Comparison of ENCODE assay signal across 8 cellular contexts in the genomic region with DNA sequence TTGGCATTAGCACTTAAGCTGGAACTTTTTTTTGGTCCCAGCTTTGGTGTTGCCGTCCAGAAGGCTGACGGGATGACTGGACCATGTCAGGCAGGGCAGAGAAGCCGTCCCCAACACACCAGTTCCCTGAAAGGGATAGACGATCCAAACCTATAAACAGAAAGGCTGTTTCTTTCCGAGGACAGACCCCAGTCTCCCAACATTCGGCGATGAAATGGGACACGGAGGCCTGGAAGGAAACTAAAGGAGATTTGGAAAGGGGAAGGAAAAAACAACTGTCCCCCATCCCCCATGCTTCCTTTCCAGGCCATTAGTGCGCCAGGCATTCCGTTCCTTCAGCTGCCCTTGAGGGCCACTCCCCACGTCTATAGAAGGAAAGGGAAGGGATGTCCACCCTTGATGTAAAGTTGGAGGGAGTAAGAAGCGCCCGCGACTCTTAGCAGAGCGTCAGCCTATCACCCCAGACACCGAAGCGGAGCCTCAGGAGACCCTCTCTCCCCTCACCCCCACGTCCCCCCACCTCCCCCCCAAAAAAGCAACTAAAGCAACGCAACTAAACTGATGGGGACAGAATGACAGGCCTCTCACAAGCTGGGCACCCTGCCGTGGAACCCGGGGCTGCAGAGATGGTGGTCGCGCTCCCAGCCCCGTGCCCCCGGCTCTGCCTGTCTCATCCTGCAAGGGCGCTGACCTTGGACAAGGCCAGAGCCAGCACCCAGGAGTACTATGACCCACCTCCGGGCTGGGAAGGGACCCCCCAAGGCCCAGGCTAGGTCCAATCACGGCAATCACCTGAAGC. TPM values are rescaled to one million over a fixed set of nuclear protein-coding genes. Genes with fewer than 3 reads are reported as not detected.
DNase-seq lines count a peak whose midpoint lies in the region; ATAC-seq and TF ChIP-seq lines count a peak whose summit lies in the region.

No MANE protein-coding gene starts in this region.

- H3K4me3 Mint-ChIP-seq in mesothelial cell of epicardium: peak overlapping the region; percentile 92

- POLR2A ChIA-PET in OCI-LY7 (lab: Charles Lee): interaction anchor here (0.6 to 1.3 kb wide), 3 partner anchors 19 to 252 kb away, joined by 3 read pairs; no protein-coding TSS in a partner anchor

- no peaks in the 10 kb centered on the region for H3K27me3 Mint-ChIP-seq in mesothelial cell of epicardium (ENCODE audit: low read depth)

- H3K9me2 ChIP-seq in OCI-LY7 (ENCODE audit: insufficient read depth, low read length): no peaks in the 10 kb centered on the region

- H3K27ac ChIP-seq in OCI-LY7 (ENCODE audit: low read depth, low read length, poor library complexity, severe bottlenecking): peak overlapping the region; percentile 62

- peaks cover 33% of the 10 kb centered on the region for H3K79me2 ChIP-seq in OCI-LY7 (ENCODE audit: insufficient read depth, low read depth, low read length)

- H3K36me3 Mint-ChIP-seq in mesothelial cell of epicardium: peaks cover 4% of the 10 kb centered on the region

- no peaks in the 10 kb centered on the region for H3K9me3 Mint-ChIP-seq in mesothelial cell of epicardium

- intact Hi-C loops in OCI-LY7 (cut with micrococcal nuclease; ENCODE audit: unreplicated experiment): loop anchor here (1.0 to 5.0 kb wide), 3 partner anchors 20 to 335 kb away; no protein-coding TSS in a partner anchor

- H4K20me1 ChIP-seq in OCI-LY7 (ENCODE audit: insufficient read depth, low read length): peaks cover 12% of the 10 kb centered on the region

- peaks cover 40% of the 10 kb centered on the region for H3K4me1 Mint-ChIP-seq in mesothelial cell of epicardium

- DNase-seq in NOMO-1 treated with DMSO at 0.1 percent for 48 hours (lab: John Stamatoyannopoulos, UW; ENCODE audit: unreplicated experiment): peak; percentile 4
- DNase-seq in NOMO-1 treated with dmso at 0.1 percent for 144 hours (lab: John Stamatoyannopoulos, UW; ENCODE audit: unreplicated experiment): no peak
- DNase-seq in OCI-LY7 (ENCODE audit: low spot score): no peak
- peak; percentile 51 for DNase-seq in dermis blood vessel endothelial cell
- DNase-seq in mesothelial cell of epicardium (ENCODE audit: low spot score in 2 of 2, unreplicated experiment in 2 of 2): no peak
- no peak for DNase-seq in HUDEP-2 (lab: John Stamatoyannopoulos, UW; ENCODE audit: unreplicated experiment in 76 of 76)
- DNase-seq in NCI-H1694 treated with DMSO at 0.1 percent for 48 hours (lab: John Stamatoyannopoulos, UW): no peak

- BruUV-seq in OCI-LY7 (replicated peaks; lab: Mats Ljungman, UMichigan): TSS peak; percentile 81

- H3K9me3 ChIP-seq in OCI-LY7 (ENCODE audit: low read length): no peaks in the 10 kb centered on the region

- peak overlapping the region; percentile 85 for H2AFZ ChIP-seq in OCI-LY7 (ENCODE audit: low read length)

- H3K4me1 ChIP-seq in OCI-LY7 (ENCODE audit: insufficient read depth, low read length, poor library complexity, severe bottlenecking): peaks cover 27% of the 10 kb centered on the region

- H3K36me3 ChIP-seq in OCI-LY7 (ENCODE audit: insufficient read depth, low read length): no peaks in the 10 kb centered on the region

- peak overlapping the region; percentile 81 for H3K4me3 ChIP-seq in OCI-LY7 (ENCODE audit: low read depth, low read length, poor library complexity, severe bottlenecking)

- H3K27ac Mint-ChIP-seq in mesothelial cell of epicardium: peak overlapping the region; percentile 100

- TF ChIP-seq CTCF in OCI-LY7 (conservative IDR thresholded peaks at IDR 0.05; ENCODE audit: low read length) (no peak; the same call in 1 of the 2 replicates), mesothelial cell of epicardium (IDR thresholded peaks at IDR 0.05; ENCODE audit: unreplicated experiment) (no peak)

- CTCF ChIA-PET in OCI-LY7 (lab: Charles Lee; ENCODE audit: unreplicated experiment): interaction anchor here (0.5 kb wide), 1 partner anchor 531 kb away, joined by 3 read pairs; no protein-coding TSS in a partner anchor

- ATAC-seq in GM21526 (IDR thresholded peaks at IDR 0.05; ENCODE audit: low FRiP score, unreplicated experiment): no peak

- H3K4me2 ChIP-seq in OCI-LY7 (ENCODE audit: low read length): peak overlapping the region; percentile 96

RNA-seq across cellular contexts. Expression of a gene that starts 0.6 kb away (rescaled TPM):
- total RNA-seq in OCI-LY7 (2014; rRNA removed; shearing (Covaris generic)): 25.1 and 32.3 TPM in 2 replicates
- total RNA-seq in OCI-LY7 (2022): 55.1 and 57.7 TPM in 2 replicates
- total RNA-seq in dermis blood vessel endothelial cell: 53.9 and 64.8 TPM in 2 replicates
- total RNA-seq in mesothelial cell of epicardium: 71.7 to 76.2 TPM (median 72.7 TPM) in 3 replicates

RNA-seq across cellular contexts. Expression of a gene that starts 6.0 kb away (rescaled TPM):
- not detected in 2 replicates for total RNA-seq in OCI-LY7 (2014; rRNA removed; shearing (Covaris generic))
- total RNA-seq in OCI-LY7 (2022): not detected in 2 replicates
- total RNA-seq in dermis blood vessel endothelial cell: 0.23 and 0.34 TPM in 2 replicates
- 18.5 to 19.4 TPM (median 19.3 TPM) in 3 replicates for total RNA-seq in mesothelial cell of epicardium

Comparison
In these comparisons a context has a peak if more than half of its experiments do, and no peak if none do; other contexts are left out.
1. DNase-seq: peak in NOMO-1 treated with DMSO at 0.1 percent for 48 hours (single experiment) and dermis blood vessel endothelial cell (single experiment); none in NOMO-1 treated with dmso at 0.1 percent for 144 hours (single experiment), OCI-LY7 (single experiment), mesothelial cell of epicardium (0 of 2), HUDEP-2 (0 of 76) and NCI-H1694 treated with DMSO at 0.1 percent for 48 hours (single experiment).
2. RNA of a gene that starts 6.0 kb away (total RNA-seq): 18.5 to 19.4 TPM in mesothelial cell of epicardium; 0.23 to 0.34 TPM in dermis blood vessel endothelial cell and not detected in OCI-LY7; every median in the first group is over 10 times any median in the second.